8 cellular contexts compared by ENCODE assay signal in the genomic region with DNA sequence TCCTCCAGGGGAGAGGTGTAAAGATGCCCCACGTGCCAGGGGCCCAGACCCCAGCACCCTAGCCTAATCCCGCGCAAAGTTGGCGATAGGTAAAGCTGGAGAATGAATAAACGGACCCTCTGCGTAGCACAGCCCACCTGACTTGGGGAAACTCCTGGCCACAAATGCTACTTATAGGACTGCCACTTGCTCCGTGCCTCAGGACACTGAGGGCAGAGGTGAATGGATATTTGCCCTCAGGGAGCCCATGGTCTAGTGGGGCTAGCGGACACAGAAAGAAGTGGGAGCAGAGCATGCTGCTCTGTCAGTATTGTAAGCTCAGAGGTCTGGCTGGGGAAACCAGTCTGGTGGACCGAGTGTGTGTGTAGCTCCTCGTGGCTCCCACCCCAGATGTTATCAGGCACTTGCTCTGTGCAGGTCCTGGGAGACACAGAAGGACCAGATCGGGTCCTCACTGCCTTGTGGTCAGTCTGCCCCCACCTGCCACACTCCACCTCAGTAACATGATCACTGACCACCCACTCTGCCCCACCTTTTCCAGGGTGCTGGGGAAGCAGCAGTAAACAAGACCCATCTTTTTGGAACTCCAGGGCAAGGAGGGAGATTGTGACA. TPM values are rescaled to one million over a fixed set of nuclear protein-coding genes. Genes with fewer than 3 reads are reported as not detected.
DNase-seq lines count a peak whose midpoint lies in the region; ATAC-seq and TF ChIP-seq lines count a peak whose summit lies in the region.

No MANE protein-coding gene starts in this region.

- H3K9me3 Mint-ChIP-seq in activated CD4-positive, alpha-beta T cell treated with anti-CD3 and anti-CD28 coated beads for 36 hours (ENCODE audit: low read depth), result no peaks in the 10 kb centered on the region
- H3K9me3 Mint-ChIP-seq in T-cell, result no peaks in the 10 kb centered on the region

- peaks cover 14% of the 10 kb centered on the region for H3K36me3 ChIP-seq in skeletal muscle satellite cell (ENCODE audit: insufficient read depth, low read length)

- no peaks in the 10 kb centered on the region for H3K27me3 ChIP-seq in skeletal muscle satellite cell (ENCODE audit: control insufficient read depth, insufficient read depth, low read length)

- intact Hi-C loops in activated CD4-positive, alpha-beta T cell treated with anti-CD3 and anti-CD28 coated beads for 36 hours (cut with DNase I, micrococcal nuclease), result loop anchor here in 1 of 2 experiments (2.0 to 5.0 kb wide), 6 partner anchors 125 to 1039 kb away; a partner anchor contains a TSS

- POLR2A ChIA-PET in activated CD4-positive, alpha-beta T cell treated with anti-CD3 and anti-CD28 coated beads for 36 hours (lab: Charles Lee), result interaction anchor here (0.9 to 2.3 kb wide), 11 partner anchors 13 to 115 kb away, joined by 3 to 17 read pairs (median 5); a partner anchor contains a TSS
- POLR2A ChIA-PET in T-cell (lab: Charles Lee), result interaction anchor here (1.0 to 2.1 kb wide), 3 partner anchors 14 to 18 kb away, joined by 3 to 9 read pairs (median 3); no protein-coding TSS in a partner anchor

- H3K27me3 Mint-ChIP-seq in activated CD4-positive, alpha-beta T cell treated with anti-CD3 and anti-CD28 coated beads for 36 hours, result no peaks in the 10 kb centered on the region
- no peaks in the 10 kb centered on the region for H3K27me3 Mint-ChIP-seq in T-cell

- H3K4me1 ChIP-seq in skeletal muscle satellite cell (ENCODE audit: control insufficient read depth, insufficient read depth, low read length), result peaks cover 33% of the 10 kb centered on the region

- peak overlapping the region; percentile 88 for H3K4me3 Mint-ChIP-seq in activated CD4-positive, alpha-beta T cell treated with anti-CD3 and anti-CD28 coated beads for 36 hours
- H3K4me3 Mint-ChIP-seq in T-cell, result peak overlapping the region; percentile 79 to 92 (median 86)

- H3K4me1 Mint-ChIP-seq in activated CD4-positive, alpha-beta T cell treated with anti-CD3 and anti-CD28 coated beads for 36 hours, result peaks cover 49% of the 10 kb centered on the region
- peaks cover 58 to 70% (median 67%) of the 10 kb centered on the region in 3 donors for H3K4me1 Mint-ChIP-seq in T-cell

- peak; percentile 46 for DNase-seq in activated CD4-positive, alpha-beta T cell treated with anti-CD3 and anti-CD28 coated beads for 36 hours
- no peak for DNase-seq in activated CD4-positive, alpha-beta T cell treated with anti-CD3 and anti-CD28 coated beads, Interleukin-2, amount 50 U/mL, for 1 hour
- DNase-seq in T-cell (no peak), foreskin fibroblast (peak in 1 of 2 donors; percentile 43), NCI-H345 (lab: John Stamatoyannopoulos, UW) (no peak)

- H3K9ac ChIP-seq in skeletal muscle satellite cell (ENCODE audit: low read depth, low read length), result peak overlapping the region; percentile 94

- peak overlapping the region; percentile 94 for H3K27ac Mint-ChIP-seq in activated CD4-positive, alpha-beta T cell treated with anti-CD3 and anti-CD28 coated beads for 36 hours
- peak overlapping the region; percentile 95 for H3K27ac Mint-ChIP-seq in T-cell

- CTCF ChIA-PET in activated CD4-positive, alpha-beta T cell treated with anti-CD3 and anti-CD28 coated beads for 36 hours (lab: Charles Lee), result interaction anchor here (0.6 to 12.6 kb wide), 6 partner anchors 13 to 58 kb away, joined by 3 to 131 read pairs (median 19); no protein-coding TSS in a partner anchor
- CTCF ChIA-PET in T-cell (lab: Charles Lee), result interaction anchor here in 1 of 2 donors (1.4 to 3.2 kb wide), 7 partner anchors 18 to 37 kb away, joined by 3 to 37 read pairs (median 17); a partner anchor contains a TSS

- no peak for ATAC-seq in activated CD4-positive, alpha-beta T cell treated with anti-CD3 and anti-CD28 coated beads for 36 hours
- no peak for ATAC-seq in T-cell (replicated peaks in 1 of 4)
- no peak for ATAC-seq in HG03097 (IDR thresholded peaks at IDR 0.05; ENCODE audit: low FRiP score, unreplicated experiment)
- ATAC-seq in esophagus mucosa, result no peak

- no peaks in the 10 kb centered on the region for H3K9me3 ChIP-seq in skeletal muscle satellite cell (replicated peaks; ENCODE audit: low read length)

- TF ChIP-seq CTCF in foreskin fibroblast (IDR thresholded peaks at IDR 0.05; ENCODE audit: low read depth, low read length), result no peak

- peaks cover 48% of the 10 kb centered on the region for H3K36me3 Mint-ChIP-seq in activated CD4-positive, alpha-beta T cell treated with anti-CD3 and anti-CD28 coated beads for 36 hours (ENCODE audit: low read depth)
- H3K36me3 Mint-ChIP-seq in T-cell, result peaks cover 8% of the 10 kb centered on the region

- peak overlapping the region; percentile 70 to 75 for H3K4me3 ChIP-seq in foreskin fibroblast (ENCODE audit: low read depth in 1 of 2, low read length in 2 of 2)
- peak overlapping the region; percentile 86 for H3K4me3 ChIP-seq in skeletal muscle satellite cell (ENCODE audit: low read length)

- peak overlapping the region; percentile 97 for H3K4me2 ChIP-seq in skeletal muscle satellite cell (ENCODE audit: low read length)

RNA-seq across cellular contexts. Expression of a gene that starts 0.8 kb away (rescaled TPM):
- total RNA-seq in activated CD4-positive, alpha-beta T cell treated with anti-CD3 and anti-CD28 coated beads for 36 hours, result 100 to 1,000 TPM; 110 to 141 TPM
- total RNA-seq in T-cell, result 100 to 1,000 TPM; 196 to 226 (median 216) TPM
- 22.1 and 28.4 TPM in 2 replicates for total RNA-seq in skeletal muscle satellite cell (2012; rRNA removed)
- 26.6 TPM for total RNA-seq in esophagus mucosa

RNA-seq across cellular contexts. Expression of a gene that starts 18.0 kb away (rescaled TPM):
- 1 to 10 TPM; 3.4 to 4.9 TPM for total RNA-seq in activated CD4-positive, alpha-beta T cell treated with anti-CD3 and anti-CD28 coated beads for 36 hours
- total RNA-seq in T-cell, result under 1 TPM in 4 of 5 donors, not detected in 1; 0.28 to 0.98 (median 0.42) TPM
- 1.3 and 1.5 TPM in 2 replicates for total RNA-seq in skeletal muscle satellite cell (2012; rRNA removed)
- total RNA-seq in esophagus mucosa, result 32.8 TPM

RNA-seq across cellular contexts. Expression of a gene that starts 19.3 kb away (rescaled TPM):
- 10 to 100 TPM; 12.3 to 13.0 TPM for total RNA-seq in activated CD4-positive, alpha-beta T cell treated with anti-CD3 and anti-CD28 coated beads for 36 hours
- 10 to 100 TPM in 4 of 5 donors, 1 to 10 TPM in 1; 9.5 to 28.2 (median 12.3) TPM for total RNA-seq in T-cell
- 35.2 and 37.8 TPM in 2 replicates for total RNA-seq in skeletal muscle satellite cell (2012; rRNA removed)
- total RNA-seq in esophagus mucosa, result 4.3 TPM

RNA-seq across cellular contexts. Expression of a gene that starts 26.9 kb away (rescaled TPM):
- not detected for total RNA-seq in activated CD4-positive, alpha-beta T cell treated with anti-CD3 and anti-CD28 coated beads for 36 hours
- total RNA-seq in T-cell (not detected), esophagus mucosa (not detected)
- not detected in 2 replicates for total RNA-seq in skeletal muscle satellite cell (2012; rRNA removed)

RNA-seq across cellular contexts. Expression of a gene that starts 43.1 kb away (rescaled TPM):
- total RNA-seq in activated CD4-positive, alpha-beta T cell treated with anti-CD3 and anti-CD28 coated beads for 36 hours, result under 1 TPM in 1 of 2 experiments, not detected in 1; 0.14 TPM
- under 1 TPM in 3 of 5 donors, not detected in 2; 0.13 to 0.18 (median 0.16) TPM for total RNA-seq in T-cell
- not detected in 2 replicates for total RNA-seq in skeletal muscle satellite cell (2012; rRNA removed)
- 0.60 TPM for total RNA-seq in esophagus mucosa
